11 cellular contexts compared by ENCODE assay signal in the genomic region with DNA sequence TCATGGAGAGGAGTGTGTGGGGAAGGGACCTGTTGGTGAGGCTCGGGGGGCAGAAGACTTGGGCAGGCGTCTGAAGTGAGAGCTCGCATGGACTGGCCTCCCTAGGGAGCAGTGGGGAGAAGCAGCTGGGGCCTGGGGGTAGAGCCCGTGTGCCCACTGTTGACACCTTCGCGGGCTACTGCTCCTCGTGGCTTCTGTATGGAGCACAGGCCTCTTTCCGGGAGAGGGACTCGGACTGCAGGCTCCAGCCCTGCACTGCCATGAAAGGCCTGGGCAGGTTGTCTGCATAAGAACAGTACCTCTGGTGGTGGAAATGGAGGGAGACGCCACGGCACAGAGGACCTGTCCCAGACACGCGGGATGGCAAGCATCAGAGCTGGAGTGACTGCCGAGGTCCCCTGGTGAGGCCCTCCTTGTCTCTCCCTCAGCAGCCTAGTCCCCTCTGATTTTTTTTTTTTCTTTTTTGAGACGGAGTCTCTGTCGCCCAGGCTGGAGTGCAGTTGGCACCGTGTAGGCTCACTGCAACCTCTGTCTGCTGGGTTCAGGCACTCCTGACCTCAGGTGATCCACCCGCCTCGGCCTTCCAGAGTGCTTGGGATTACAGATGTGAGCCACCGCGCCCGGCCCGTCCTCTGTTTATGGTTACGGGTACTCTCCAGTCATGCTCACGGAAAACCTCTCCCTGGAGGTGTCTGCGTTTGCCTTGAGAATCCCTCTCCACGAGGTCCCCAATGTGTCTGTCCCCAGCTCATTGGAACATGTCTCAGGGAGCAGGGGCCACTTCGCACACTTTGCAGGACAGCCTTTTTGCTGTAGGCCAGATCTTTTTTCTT. TPM values are rescaled to one million over a fixed set of nuclear protein-coding genes. Genes with fewer than 3 reads are reported as not detected.
DNase-seq lines count a peak whose midpoint lies in the region; ATAC-seq and TF ChIP-seq lines count a peak whose summit lies in the region.
"Had no signal": no experiment of that assay in that cellular context is flagged by ENCODE, and none has a peak within 500 bp of the region (broad histone marks: within the 10 kb centered on the region; RNA-seq: fewer than 3 reads in every experiment).

No MANE protein-coding gene starts in this region.

- dilution Hi-C loops in mammary epithelial cell (cut with HindIII; ENCODE audit: low sequenced_read_pairs) = no loop called here

- H3K36me3 ChIP-seq in CD4-positive, CD25-positive, alpha-beta regulatory T cell (ENCODE audit: control insufficient read depth, insufficient read depth, low read length) = no peaks in the 10 kb centered on the region
- H3K36me3 ChIP-seq in mammary epithelial cell (ENCODE audit: insufficient read depth, low read length) = no peaks in the 10 kb centered on the region
- no peaks in the 10 kb centered on the region for H3K36me3 ChIP-seq in neutrophil
- H3K36me3 ChIP-seq: adrenal gland had no signal

- no peaks in the 10 kb centered on the region for H3K9me3 ChIP-seq in CD4-positive, CD25-positive, alpha-beta regulatory T cell (ENCODE audit: control insufficient read depth in 2 of 2, low read length in 2 of 2)
- H3K9me3 ChIP-seq in mammary epithelial cell (replicated peaks; ENCODE audit: insufficient read depth, low read length) = no peaks in the 10 kb centered on the region
- H3K9me3 ChIP-seq in neutrophil = no peaks in the 10 kb centered on the region
- H3K9me3 ChIP-seq: adrenal gland had no signal

- intact Hi-C loops in mammary epithelial cell (cut with micrococcal nuclease) = loop anchor here (2.0 kb wide), 1 partner anchor 51 kb away; no protein-coding TSS in a partner anchor

- peaks cover 0 to 31% (median 17%) of the 10 kb centered on the region in 4 donors for H3K4me1 Mint-ChIP-seq in CD4-positive, CD25-positive, alpha-beta regulatory T cell

- peaks cover 0 to 4% (median 0%) of the 10 kb centered on the region in 7 donors for H3K9me3 Mint-ChIP-seq in CD4-positive, CD25-positive, alpha-beta regulatory T cell

- H3K9ac ChIP-seq in mammary epithelial cell (ENCODE audit: insufficient read depth, low read length) = no peak overlapping the region

- ATAC-seq in CD4-positive, CD25-positive, alpha-beta regulatory T cell (ENCODE audit: low read depth in 2 of 2) = no peak
- no peak for ATAC-seq in foreskin keratinocyte

- H3K4me2 ChIP-seq in mammary epithelial cell (ENCODE audit: insufficient read depth, low read depth, low read length) = no peak overlapping the region

- no peaks in the 10 kb centered on the region for H3K79me2 ChIP-seq in mammary epithelial cell (ENCODE audit: insufficient read depth, low read length)

- H4K20me1 ChIP-seq in mammary epithelial cell (ENCODE audit: insufficient read depth, low read length) = no peaks in the 10 kb centered on the region

- H2AFZ ChIP-seq in mammary epithelial cell (ENCODE audit: low read depth, low read length) = peak overlapping the region; percentile 98

- CTCF ChIA-PET in mammary epithelial cell (lab: Charles Lee; ENCODE audit: low non-redundant PET) (no interaction called here), HEK293T (lab: Yijun Ruan, JAX) (no interaction called here)

- in situ Hi-C loops in mammary epithelial cell (cut with MboI; ENCODE audit: low sequenced_read_pairs in 2 of 2) = no loop called here

- peaks cover 17% of the 10 kb centered on the region for H3K4me1 ChIP-seq in CD4-positive, CD25-positive, alpha-beta regulatory T cell (ENCODE audit: control insufficient read depth, insufficient read depth, low read length, poor library complexity, severe bottlenecking)
- H3K4me1 ChIP-seq in mammary epithelial cell (ENCODE audit: insufficient read depth, low read length) (peaks cover 18% of the 10 kb centered on the region), neutrophil (ENCODE audit: control insufficient read depth in 1 of 2, insufficient read depth in 1 of 2, low read depth in 1 of 2, low read length in 1 of 2) (peaks cover 40 to 49% of the 10 kb centered on the region in 2 experiments), foreskin keratinocyte (peaks cover 13% of the 10 kb centered on the region)

- BruUV-seq in mammary epithelial cell (replicated peaks; lab: Mats Ljungman, UMichigan) = no TSS peak

- no peaks in the 10 kb centered on the region for H3K36me3 Mint-ChIP-seq in CD4-positive, CD25-positive, alpha-beta regulatory T cell

- H3K27ac Mint-ChIP-seq in CD4-positive, CD25-positive, alpha-beta regulatory T cell = peak overlapping the region; percentile 98

- DNase-seq in CD4-positive, CD25-positive, alpha-beta regulatory T cell = no peak
- DNase-seq in HL-60 (ENCODE audit: low read depth in 1 of 2, low spot score in 1 of 2) = no peak
- no peak for DNase-seq in mammary epithelial cell
- DNase-seq in HEK293T (ENCODE audit: extremely low spot score) = no peak
- no peak for DNase-seq in NOMO-1 (lab: John Stamatoyannopoulos, UW; ENCODE audit: unreplicated experiment in 2 of 2)
- DNase-seq in NCI-H1105 treated with DMSO at 0.1 percent for 48 hours (lab: John Stamatoyannopoulos, UW) = no peak
- DNase-seq in foreskin keratinocyte = no peak
- DNase-seq: NCI-H510A treated with DMSO at 0.1 percent for 48 hours; stimulated activated CD4-positive, alpha-beta T cell treated with anti-CD3 and anti-CD28 coated beads, Interleukin-15, amount 100 ng/mL, for 24 hours had no signal

- TF ChIP-seq CTCF in HL-60 (IDR thresholded peaks at IDR 0.05; ENCODE audit: insufficient read depth, low read length) (no peak), mammary epithelial cell (conservative IDR thresholded peaks at IDR 0.05 in 1 of 2, IDR thresholded peaks at IDR 0.05 in 1 of 2; ENCODE audit: extremely low read depth in 1 of 2, insufficient read depth in 1 of 2, low read depth in 1 of 2, low read length in 2 of 2) (no peak), neutrophil (IDR thresholded peaks at IDR 0.05) (no peak), foreskin keratinocyte (conservative IDR thresholded peaks at IDR 0.05) (no peak)

- no peak overlapping the region for H3K4me3 ChIP-seq in CD4-positive, CD25-positive, alpha-beta regulatory T cell (ENCODE audit: low read depth, low read length)
- H3K4me3 ChIP-seq in HL-60 (replicated peaks; ENCODE audit: insufficient read depth, low read length) = no peak overlapping the region
- no peak overlapping the region for H3K4me3 ChIP-seq in mammary epithelial cell (replicated peaks in 1 of 3; ENCODE audit: insufficient read depth in 1 of 3, low read depth in 2 of 3, low read length in 3 of 3)
- H3K4me3 ChIP-seq in neutrophil (ENCODE audit: low read depth in 1 of 2, low read length in 1 of 2) = no peak overlapping the region

- peak overlapping the region in 3 of 4 donors; percentile 41 to 88 (median 86) for H3K4me3 Mint-ChIP-seq in CD4-positive, CD25-positive, alpha-beta regulatory T cell

- H3K27me3 ChIP-seq in CD4-positive, CD25-positive, alpha-beta regulatory T cell (ENCODE audit: control insufficient read depth, insufficient read depth, low read length) = no peaks in the 10 kb centered on the region
- H3K27me3 ChIP-seq in HL-60 (ENCODE audit: insufficient read depth, poor library complexity, severe bottlenecking) = no peaks in the 10 kb centered on the region
- H3K27me3 ChIP-seq in mammary epithelial cell (ENCODE audit: insufficient read depth, low read length) = no peaks in the 10 kb centered on the region
- no peaks in the 10 kb centered on the region for H3K27me3 ChIP-seq in neutrophil
- H3K27me3 ChIP-seq in foreskin keratinocyte = no peaks in the 10 kb centered on the region
- H3K27me3 ChIP-seq: adrenal gland had no signal

- POLR2A ChIA-PET in HEK293T (lab: Yijun Ruan, JAX) = interaction anchor here (1.3 to 1.5 kb wide), 2 partner anchors 9 to 199 kb away, joined by 3 to 4 read pairs; a partner anchor contains a TSS

- H3K27me3 Mint-ChIP-seq in CD4-positive, CD25-positive, alpha-beta regulatory T cell = peaks cover 5% of the 10 kb centered on the region

- no peak overlapping the region for H3K27ac ChIP-seq in CD4-positive, CD25-positive, alpha-beta regulatory T cell (ENCODE audit: insufficient read depth, low read length, poor library complexity, severe bottlenecking)
- peak overlapping the region; percentile 83 for H3K27ac ChIP-seq in HL-60 (replicated peaks)
- H3K27ac ChIP-seq in mammary epithelial cell (ENCODE audit: insufficient read depth, low read depth, low read length) = no peak overlapping the region
- peak overlapping the region; percentile 88 for H3K27ac ChIP-seq in neutrophil
- H3K27ac ChIP-seq in foreskin keratinocyte = no peak overlapping the region

- 98% methylated on average over 18 of the region's 28 CpGs for WGBS in mammary epithelial cell (ENCODE audit: low coverage, missing lambda C conversion rate)

TF ChIP-seq in HEK293T, 16 proteins besides CTCF, POLR2A, EP300 and RAD21:
- TF ChIP-seq, protein P1, sequence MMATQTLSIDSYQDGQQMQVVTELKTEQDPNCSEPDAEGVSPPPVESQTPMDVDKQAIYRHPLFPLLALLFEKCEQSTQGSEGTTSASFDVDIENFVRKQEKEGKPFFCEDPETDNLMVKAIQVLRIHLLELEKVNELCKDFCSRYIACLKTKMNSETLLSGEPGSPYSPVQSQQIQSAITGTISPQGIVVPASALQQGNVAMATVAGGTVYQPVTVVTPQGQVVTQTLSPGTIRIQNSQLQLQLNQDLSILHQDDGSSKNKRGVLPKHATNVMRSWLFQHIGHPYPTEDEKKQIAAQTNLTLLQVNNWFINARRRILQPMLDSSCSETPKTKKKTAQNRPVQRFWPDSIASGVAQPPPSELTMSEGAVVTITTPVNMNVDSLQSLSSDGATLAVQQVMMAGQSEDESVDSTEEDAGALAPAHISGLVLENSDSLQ (IDR thresholded peaks at IDR 0.05) = no peak
- TF ChIP-seq ARNT (IDR thresholded peaks at IDR 0.05) (no peak), ELF4 (IDR thresholded peaks at IDR 0.05) (no peak), NFRKB (IDR thresholded peaks at IDR 0.05) (no peak), FOXM1 (IDR thresholded peaks at IDR 0.05; ENCODE audit: borderline replicate concordance) (no peak), ZNF384 (IDR thresholded peaks at IDR 0.05) (no peak), FOXK2 (IDR thresholded peaks at IDR 0.05) (no peak), FOXA1 (IDR thresholded peaks at IDR 0.05) (no peak), CTBP1 (IDR thresholded peaks at IDR 0.05; ENCODE audit: borderline replicate concordance) (no peak), LEF1 (IDR thresholded peaks at IDR 0.05; ENCODE audit: borderline replicate concordance) (no peak), SUZ12 (IDR thresholded peaks at IDR 0.05) (no peak), TARDBP (IDR thresholded peaks at IDR 0.05) (no peak), L3MBTL2 (conservative IDR thresholded peaks at IDR 0.05) (no peak)

RNA-seq across cellular contexts. Expression of a gene that starts 44.7 kb away (rescaled TPM):
- total RNA-seq in CD4-positive, CD25-positive, alpha-beta regulatory T cell = 1,458 TPM
- 1,000 to 10,000 TPM; 1,762 to 2,131 (median 2,045) TPM for polyA plus RNA-seq in CD4-positive, CD25-positive, alpha-beta regulatory T cell
- total RNA-seq in mammary epithelial cell (100 to 1,000 TPM; 300 to 544 TPM), foreskin keratinocyte (1,605 and 1,879 TPM in 2 replicates)
- polyA plus RNA-seq in mammary epithelial cell (651 TPM), foreskin keratinocyte (1,580 and 1,921 TPM in 2 replicates)
- polyA minus RNA-seq in mammary epithelial cell = 178 TPM

Comparison
In these comparisons a context has a peak if more than half of its experiments do, and no peak if none do; other contexts are left out.
1. H3K27ac ChIP-seq: peak in HL-60 (single experiment) and neutrophil (single experiment); none in CD4-positive, CD25-positive, alpha-beta regulatory T cell (single experiment), mammary epithelial cell (single experiment) and foreskin keratinocyte (single experiment).